8 cellular contexts compared by ENCODE assay signal in the genomic region with DNA sequence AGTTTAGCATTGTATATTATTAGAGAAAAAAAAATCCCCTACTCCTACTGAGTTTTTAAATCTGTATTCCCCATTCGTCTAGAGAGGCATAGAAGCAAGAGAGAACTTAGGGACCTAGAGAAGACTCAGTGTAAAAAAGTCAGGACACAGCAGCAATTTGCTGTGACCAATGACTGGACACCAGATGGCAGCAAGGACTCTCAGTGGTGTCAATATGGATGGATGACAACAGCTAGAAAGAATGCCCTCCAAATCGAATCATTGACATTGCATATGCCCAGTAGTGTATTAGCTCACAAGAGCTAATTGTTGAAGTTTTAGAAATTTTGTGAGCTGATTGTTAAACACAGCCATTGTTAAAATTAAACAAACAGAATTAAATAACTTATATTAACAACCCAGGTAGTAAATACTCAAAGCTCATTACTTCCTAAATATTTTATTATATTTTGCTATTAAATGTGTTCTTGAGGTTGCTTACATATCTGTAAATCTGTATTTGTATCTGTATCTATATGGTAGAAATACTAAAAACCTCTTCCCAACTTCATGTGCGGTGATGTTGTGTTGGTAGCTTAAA. TPM values are rescaled to one million over a fixed set of nuclear protein-coding genes. Genes with fewer than 3 reads are reported as not detected.
DNase-seq lines count a peak whose midpoint lies in the region; ATAC-seq, FAIRE-seq and TF ChIP-seq lines count a peak whose summit lies in the region.

No MANE protein-coding gene starts in this region.

- 36 to 39% (median 38%) methylated on average over 3 of the region's 3 CpGs for WGBS in psoas muscle, 3 donors

- TF ChIP-seq CTCF in psoas muscle (IDR thresholded peaks at IDR 0.05) = peak; percentile 66

- POLR2A ChIA-PET in activated CD4-positive, alpha-beta T cell treated with anti-CD3 and anti-CD28 coated beads, Interleukin-2, amount 10 ng/mL, durations not matched to agents 7 days and 5 days (lab: Charles Lee) = no interaction called here

- ATAC-seq in psoas muscle = peak; percentile 74 to 90 (median 80)
- ATAC-seq in HG02642 (IDR thresholded peaks at IDR 0.05; ENCODE audit: poor library complexity, unreplicated experiment) = no peak

- no peaks in the 10 kb centered on the region for H3K27me3 ChIP-seq in psoas muscle (ENCODE audit: insufficient read depth in 3 of 3, low read length in 2 of 3)

- H3K27me3 Mint-ChIP-seq in activated CD4-positive, alpha-beta T cell treated with anti-CD3 and anti-CD28 coated beads, Interleukin-2, amount 10 ng/mL, durations not matched to agents 7 days and 5 days = no peaks in the 10 kb centered on the region

- no peaks in the 10 kb centered on the region for H3K36me3 ChIP-seq in psoas muscle (ENCODE audit: insufficient read depth in 1 of 2, low read depth in 1 of 2)

- no peak overlapping the region for H3K4me3 ChIP-seq in psoas muscle

- H3K4me1 Mint-ChIP-seq in activated CD4-positive, alpha-beta T cell treated with anti-CD3 and anti-CD28 coated beads, Interleukin-2, amount 10 ng/mL, durations not matched to agents 7 days and 5 days = peaks cover 5% of the 10 kb centered on the region

- no peak overlapping the region for H3K27ac ChIP-seq in psoas muscle

- H3K4me1 ChIP-seq in psoas muscle = no peaks in the 10 kb centered on the region

- no peak for TF ChIP-seq POLR2A in GM12891 (IDR thresholded peaks at IDR 0.05; ENCODE audit: low read depth, low read length)

- FAIRE-seq in GM12891 (lab: Jason Lieb, UNC) = peak; percentile 45

- CTCF ChIA-PET in activated CD4-positive, alpha-beta T cell treated with anti-CD3 and anti-CD28 coated beads, Interleukin-2, amount 10 ng/mL, durations not matched to agents 7 days and 5 days (lab: Charles Lee) = interaction anchor here (0.6 kb wide), 1 partner anchor 260 kb away, joined by 3 read pairs; no protein-coding TSS in a partner anchor

- no peaks in the 10 kb centered on the region for H3K36me3 Mint-ChIP-seq in activated CD4-positive, alpha-beta T cell treated with anti-CD3 and anti-CD28 coated beads, Interleukin-2, amount 10 ng/mL, durations not matched to agents 7 days and 5 days (ENCODE audit: low read depth)

- H3K9me3 Mint-ChIP-seq in activated CD4-positive, alpha-beta T cell treated with anti-CD3 and anti-CD28 coated beads, Interleukin-2, amount 10 ng/mL, durations not matched to agents 7 days and 5 days = no peaks in the 10 kb centered on the region

- H3K27ac Mint-ChIP-seq in activated CD4-positive, alpha-beta T cell treated with anti-CD3 and anti-CD28 coated beads, Interleukin-2, amount 10 ng/mL, durations not matched to agents 7 days and 5 days = no peak overlapping the region

- DNase-seq in AG08396 (ENCODE audit: low spot score) (peak; percentile 53), GM12891 (ENCODE audit: insufficient read length, low spot score) (peak; percentile 28), NCI-H2029 (lab: John Stamatoyannopoulos, UW) (peak; percentile 27), glomerular endothelial cell (ENCODE audit: extremely low read depth, low read depth, low spot score) (peak; percentile 14), psoas muscle (no peak), GOT3 (lab: John Stamatoyannopoulos, UW) (no peak)
- peak; percentile 38 for DNase-seq in activated CD4-positive, alpha-beta T cell treated with anti-CD3 and anti-CD28 coated beads, Interleukin-2, amount 10 ng/mL, durations not matched to agents 7 days and 5 days

- H3K4me3 Mint-ChIP-seq in activated CD4-positive, alpha-beta T cell treated with anti-CD3 and anti-CD28 coated beads, Interleukin-2, amount 10 ng/mL, durations not matched to agents 7 days and 5 days = no peak overlapping the region

- H3K9me3 ChIP-seq in psoas muscle = no peaks in the 10 kb centered on the region

- intact Hi-C loops in psoas muscle (cut with DNase I) = loop anchor here (2.0 to 10.0 kb wide), 4 partner anchors 207 to 357 kb away; no protein-coding TSS in a partner anchor

TF ChIP-seq in GM12891, 5 proteins besides CTCF, POLR2A, EP300 and RAD21:
- TF ChIP-seq POLR2AphosphoS5 (IDR thresholded peaks at IDR 0.05; ENCODE audit: low read depth, low read length) (no peak), POU2F2 (IDR thresholded peaks at IDR 0.05; ENCODE audit: low read depth, low read length) (no peak), PAX5 (IDR thresholded peaks at IDR 0.05; ENCODE audit: insufficient read depth, low read length, severe bottlenecking) (no peak), TAF1 (IDR thresholded peaks at IDR 0.05; ENCODE audit: low read depth, low read length) (no peak), SPI1 (IDR thresholded peaks at IDR 0.05; ENCODE audit: low read depth, low read length) (no peak)

RNA-seq across cellular contexts. Expression of a gene that starts 43.9 kb away (rescaled TPM):
- not detected for polyA plus RNA-seq in GM12891 (2012; ENCODE audit: low read depth, missing spikeins)
- total RNA-seq in activated CD4-positive, alpha-beta T cell treated with anti-CD3 and anti-CD28 coated beads, Interleukin-2, amount 10 ng/mL, durations not matched to agents 7 days and 5 days = under 1 TPM; 0.08 to 0.12 TPM
- total RNA-seq in glomerular endothelial cell (0.10 TPM in 1 of 2 replicates, not detected in the other), psoas muscle (under 1 TPM in 2 of 4 donors, not detected in 2; 0.02 TPM)
- polyA plus RNA-seq in psoas muscle = under 1 TPM in 1 of 3 donors, not detected in 2; 0.03 TPM

Comparison
In these comparisons a context has a peak if more than half of its experiments do, and no peak if none do; other contexts are left out.
1. DNase-seq: peak in AG08396 (single experiment), GM12891 (single experiment), NCI-H2029 (single experiment), activated CD4-positive, alpha-beta T cell treated with anti-CD3 and anti-CD28 coated beads, Interleukin-2, amount 10 ng/mL, durations not matched to agents 7 days and 5 days (single experiment) and glomerular endothelial cell (single experiment); none in psoas muscle (0 of 2) and GOT3 (single experiment).